Comparison of ENCODE assay signal across 8 cellular contexts in genomic region chr21:15063081-15063820, GRCh38. TPM values are rescaled to one million over a fixed set of nuclear protein-coding genes. Genes with fewer than 3 reads are reported as not detected.
DNase-seq lines count a peak whose midpoint lies in the region; ATAC-seq and TF ChIP-seq lines count a peak whose summit lies in the region.

No MANE protein-coding gene starts in this region.

- H3K4me1 ChIP-seq in right cardiac atrium (ENCODE audit: control insufficient read depth, insufficient read depth, low read length) (no peaks in the 10 kb centered on the region), skeletal muscle tissue (ENCODE audit: control insufficient read depth in 3 of 3, insufficient read depth in 3 of 3, low read length in 3 of 3) (peaks cover 19 to 38% (median 20%) of the 10 kb centered on the region in 3 donors)

- no peaks in the 10 kb centered on the region for H3K27me3 Mint-ChIP-seq in CD14-positive monocyte (ENCODE audit: low read depth in 3 of 3)
- peaks cover 8% of the 10 kb centered on the region for H3K27me3 Mint-ChIP-seq in activated T-cell treated with anti-CD3 and anti-CD28 coated beads, Interleukin-2, amount 50 U/mL, for 72 hours (ENCODE audit: low read depth)

- intact Hi-C loops in CD14-positive monocyte (cut with micrococcal nuclease): loop anchor here (5.0 to 10.0 kb wide), 4 partner anchors 159 to 422 kb away; no protein-coding TSS in a partner anchor
- intact Hi-C loops in right cardiac atrium (cut with DNase I): loop anchor here in 3 of 4 donors (5.0 to 10.0 kb wide), 5 partner anchors 59 to 422 kb away; no protein-coding TSS in a partner anchor

- H3K36me3 Mint-ChIP-seq in CD14-positive monocyte: peaks cover 0 to 6% of the 10 kb centered on the region in 2 donors
- H3K36me3 Mint-ChIP-seq in activated T-cell treated with anti-CD3 and anti-CD28 coated beads, Interleukin-2, amount 50 U/mL, for 72 hours (ENCODE audit: insufficient read depth in 2 of 2): peaks cover 0 to 3% of the 10 kb centered on the region in 2 donors

- H3K9me3 Mint-ChIP-seq in CD14-positive monocyte: no peaks in the 10 kb centered on the region
- no peaks in the 10 kb centered on the region for H3K9me3 Mint-ChIP-seq in activated T-cell treated with anti-CD3 and anti-CD28 coated beads, Interleukin-2, amount 50 U/mL, for 72 hours

- peak overlapping the region; percentile 91 to 98 for H3K4me3 Mint-ChIP-seq in CD14-positive monocyte
- peak overlapping the region; percentile 87 for H3K4me3 Mint-ChIP-seq in activated T-cell treated with anti-CD3 and anti-CD28 coated beads, Interleukin-2, amount 50 U/mL, for 72 hours

- peak overlapping the region; percentile 98 for H3K27ac ChIP-seq in right cardiac atrium (ENCODE audit: low read length)
- H3K27ac ChIP-seq in skeletal muscle tissue (ENCODE audit: low read depth, low read length): peak overlapping the region; percentile 87

- peak overlapping the region; percentile 77 to 90 (median 90) for H3K9ac ChIP-seq in skeletal muscle tissue (ENCODE audit: low read depth in 1 of 3, low read length in 3 of 3)

- 11% methylated on average over 11 of the region's 11 CpGs for WGBS in right cardiac atrium

- ATAC-seq in activated T-cell treated with anti-CD3 and anti-CD28 coated beads, Interleukin-2, amount 50 U/mL, for 72 hours (replicated peaks in 1 of 2): no peak
- ATAC-seq in right cardiac atrium (no peak), GM18511 (IDR thresholded peaks at IDR 0.05; ENCODE audit: unreplicated experiment) (no peak), omental fat pad (ENCODE audit: low FRiP score) (no peak)

- TF ChIP-seq CTCF in CD14-positive monocyte (IDR thresholded peaks at IDR 0.05) (no peak), omental fat pad (IDR thresholded peaks at IDR 0.05) (no peak)

- DNase-seq in CD14-positive monocyte (ENCODE audit: low spot score) (no peak), LHCN-M2 (ENCODE audit: low read depth) (peak; percentile 26), right cardiac atrium (no peak), omental fat pad (ENCODE audit: low spot score) (no peak), COR-L47 (lab: John Stamatoyannopoulos, UW) (no peak)
- DNase-seq in activated T-cell treated with anti-CD3 and anti-CD28 coated beads, Interleukin-2, amount 50 U/mL, for 72 hours: peak; percentile 6 to 15

- H3K27me3 ChIP-seq in right cardiac atrium (ENCODE audit: control insufficient read depth, insufficient read depth) (no peaks in the 10 kb centered on the region), skeletal muscle tissue (ENCODE audit: control insufficient read depth in 3 of 3, insufficient read depth in 3 of 3, low read length in 3 of 3) (no peaks in the 10 kb centered on the region)

- peaks cover 58% of the 10 kb centered on the region for H3K4me1 Mint-ChIP-seq in CD14-positive monocyte
- H3K4me1 Mint-ChIP-seq in activated T-cell treated with anti-CD3 and anti-CD28 coated beads, Interleukin-2, amount 50 U/mL, for 72 hours (ENCODE audit: low read depth): peaks cover 62% of the 10 kb centered on the region

- H3K4me3 ChIP-seq in right cardiac atrium (ENCODE audit: low read length) (peak overlapping the region; percentile 90), skeletal muscle tissue (ENCODE audit: low read length in 3 of 3) (peak overlapping the region; percentile 69 to 83 (median 80))

- H3K27ac Mint-ChIP-seq in CD14-positive monocyte: peak overlapping the region in 6 of 7 donors; percentile 78 to 92 (median 80)
- peak overlapping the region; percentile 61 for H3K27ac Mint-ChIP-seq in activated T-cell treated with anti-CD3 and anti-CD28 coated beads, Interleukin-2, amount 50 U/mL, for 72 hours

- H3K9me3 ChIP-seq in right cardiac atrium (ENCODE audit: control insufficient read depth, low read length) (no peaks in the 10 kb centered on the region), skeletal muscle tissue (ENCODE audit: control insufficient read depth in 3 of 3, low read length in 3 of 3) (no peaks in the 10 kb centered on the region)

- H3K36me3 ChIP-seq in skeletal muscle tissue (ENCODE audit: control insufficient read depth in 3 of 3, insufficient read depth in 3 of 3, low read length in 3 of 3): no peaks in the 10 kb centered on the region

RNA-seq across cellular contexts. Expression of gene NRIP1, which starts 1.5 kb away (rescaled TPM):
- polyA plus RNA-seq in CD14-positive monocyte (10 to 100 TPM; 23.5 to 28.2 TPM), right cardiac atrium (4.1 TPM)
- total RNA-seq in LHCN-M2 (2014; rRNA removed) (18.8 and 25.7 TPM in 2 replicates), right cardiac atrium (10 to 100 TPM; 19.7 to 33.4 (median 21.9) TPM), skeletal muscle tissue (58.5 TPM), omental fat pad (10 to 100 TPM; 37.2 to 86.3 (median 60.7) TPM)
- 2.9 TPM for polyA plus RNA-seq in LHCN-M2 (2012)
- 10 to 100 TPM; 14.1 to 18.1 TPM for total RNA-seq in activated T-cell treated with anti-CD3 and anti-CD28 coated beads, Interleukin-2, amount 50 U/mL, for 72 hours

Comparison
In these comparisons a context has a peak if more than half of its experiments do, and no peak if none do; other contexts are left out.
1. DNase-seq: peak in LHCN-M2 (single experiment) and activated T-cell treated with anti-CD3 and anti-CD28 coated beads, Interleukin-2, amount 50 U/mL, for 72 hours (2 of 2); none in CD14-positive monocyte (single experiment), right cardiac atrium (0 of 3), omental fat pad (single experiment) and COR-L47 (single experiment).